In genomic region chr16:24729243-24729966, GRCh38 we compare ENCODE assay signal across 8 cellular contexts. TPM values are rescaled to one million over a fixed set of nuclear protein-coding genes. Genes with fewer than 3 reads are reported as not detected.
A peak's percentile ranks its signal among the peaks of the same experiment; 100 is the strongest.
DNase-seq lines count a peak whose midpoint lies in the region; ATAC-seq lines count a peak whose summit lies in the region.

Gene TNRC6A, plus strand, starts transcription at chr16:24729651. Its CDS starts 191 bp downstream, at chr16:24729842.

- H3K4me3 Mint-ChIP-seq in activated CD4-positive, alpha-beta T cell treated with anti-CD3 and anti-CD28 coated beads, Interleukin-2, amount 10 ng/mL, durations not matched to agents 7 days and 5 days = peak within 1 kb of the TSS; percentile 95

- H3K9me3 Mint-ChIP-seq in activated CD4-positive, alpha-beta T cell treated with anti-CD3 and anti-CD28 coated beads, Interleukin-2, amount 10 ng/mL, durations not matched to agents 7 days and 5 days = no peaks in the 10 kb centered on the region

- peaks cover 2% of the 10 kb centered on the region for H3K27me3 Mint-ChIP-seq in activated CD4-positive, alpha-beta T cell treated with anti-CD3 and anti-CD28 coated beads, Interleukin-2, amount 10 ng/mL, durations not matched to agents 7 days and 5 days

- DNase-seq in AG20443 (ENCODE audit: low spot score) (peak; percentile 97), NCI-H510A treated with DMSO at 0.1 percent for 48 hours (lab: John Stamatoyannopoulos, UW) (peak; percentile 87), cortex of kidney (lab: John Stamatoyannopoulos, UW) (peak; percentile 20), left kidney (ENCODE audit: low read depth, low spot score) (peak; percentile 96)
- peak; percentile 74 for DNase-seq in activated CD4-positive, alpha-beta T cell treated with anti-CD3 and anti-CD28 coated beads, Interleukin-2, amount 10 ng/mL, durations not matched to agents 7 days and 5 days
- DNase-seq in stimulated activated CD4-positive, alpha-beta T cell treated with anti-CD3 and anti-CD28 coated beads, Interleukin-2, amount 100 ng/mL, for 24 hours = peak; percentile 85 to 86

- peak within 1 kb of the TSS; percentile 99 for H3K27ac Mint-ChIP-seq in activated CD4-positive, alpha-beta T cell treated with anti-CD3 and anti-CD28 coated beads, Interleukin-2, amount 10 ng/mL, durations not matched to agents 7 days and 5 days

- peak; percentile 96 for ATAC-seq in GM19025 (IDR thresholded peaks at IDR 0.05; ENCODE audit: low read depth, unreplicated experiment)
- ATAC-seq in HG03280 (IDR thresholded peaks at IDR 0.05; ENCODE audit: unreplicated experiment) = peak; percentile 90

- H3K36me3 Mint-ChIP-seq in activated CD4-positive, alpha-beta T cell treated with anti-CD3 and anti-CD28 coated beads, Interleukin-2, amount 10 ng/mL, durations not matched to agents 7 days and 5 days (ENCODE audit: low read depth) = peaks cover 34% of the 10 kb centered on the region

- peaks cover 41% of the 10 kb centered on the region for H3K4me1 Mint-ChIP-seq in activated CD4-positive, alpha-beta T cell treated with anti-CD3 and anti-CD28 coated beads, Interleukin-2, amount 10 ng/mL, durations not matched to agents 7 days and 5 days

- CTCF ChIA-PET in activated CD4-positive, alpha-beta T cell treated with anti-CD3 and anti-CD28 coated beads, Interleukin-2, amount 10 ng/mL, durations not matched to agents 7 days and 5 days (lab: Charles Lee) = interaction anchor here (0.5 to 1.6 kb wide), 3 partner anchors 20 to 186 kb away, joined by 3 to 5 read pairs (median 3); no protein-coding TSS in a partner anchor

- POLR2A ChIA-PET in activated CD4-positive, alpha-beta T cell treated with anti-CD3 and anti-CD28 coated beads, Interleukin-2, amount 10 ng/mL, durations not matched to agents 7 days and 5 days (lab: Charles Lee) = interaction anchor here (0.6 kb wide), 1 partner anchor 30 kb away, joined by 3 read pairs; no protein-coding TSS in a partner anchor

RNA-seq across cellular contexts. Expression of gene TNRC6A, which starts in this region (rescaled TPM):
- total RNA-seq in activated CD4-positive, alpha-beta T cell treated with anti-CD3 and anti-CD28 coated beads, Interleukin-2, amount 10 ng/mL, durations not matched to agents 7 days and 5 days = 10 to 100 TPM; 47.4 to 49.3 TPM

Comparison
In these comparisons a context has a peak if more than half of its experiments do, and no peak if none do; other contexts are left out.
1. Peak in every context shown above with its lines: DNase-seq and ATAC-seq.
2. DNase-seq: peak in every context shown above with its lines; median percentile 97 in AG20443; 96 in left kidney; 87 in NCI-H510A treated with DMSO at 0.1 percent for 48 hours; 86 in stimulated activated CD4-positive, alpha-beta T cell treated with anti-CD3 and anti-CD28 coated beads, Interleukin-2, amount 100 ng/mL, for 24 hours; 74 in activated CD4-positive, alpha-beta T cell treated with anti-CD3 and anti-CD28 coated beads, Interleukin-2, amount 10 ng/mL, durations not matched to agents 7 days and 5 days; 20 in cortex of kidney.